In the genomic region with DNA sequence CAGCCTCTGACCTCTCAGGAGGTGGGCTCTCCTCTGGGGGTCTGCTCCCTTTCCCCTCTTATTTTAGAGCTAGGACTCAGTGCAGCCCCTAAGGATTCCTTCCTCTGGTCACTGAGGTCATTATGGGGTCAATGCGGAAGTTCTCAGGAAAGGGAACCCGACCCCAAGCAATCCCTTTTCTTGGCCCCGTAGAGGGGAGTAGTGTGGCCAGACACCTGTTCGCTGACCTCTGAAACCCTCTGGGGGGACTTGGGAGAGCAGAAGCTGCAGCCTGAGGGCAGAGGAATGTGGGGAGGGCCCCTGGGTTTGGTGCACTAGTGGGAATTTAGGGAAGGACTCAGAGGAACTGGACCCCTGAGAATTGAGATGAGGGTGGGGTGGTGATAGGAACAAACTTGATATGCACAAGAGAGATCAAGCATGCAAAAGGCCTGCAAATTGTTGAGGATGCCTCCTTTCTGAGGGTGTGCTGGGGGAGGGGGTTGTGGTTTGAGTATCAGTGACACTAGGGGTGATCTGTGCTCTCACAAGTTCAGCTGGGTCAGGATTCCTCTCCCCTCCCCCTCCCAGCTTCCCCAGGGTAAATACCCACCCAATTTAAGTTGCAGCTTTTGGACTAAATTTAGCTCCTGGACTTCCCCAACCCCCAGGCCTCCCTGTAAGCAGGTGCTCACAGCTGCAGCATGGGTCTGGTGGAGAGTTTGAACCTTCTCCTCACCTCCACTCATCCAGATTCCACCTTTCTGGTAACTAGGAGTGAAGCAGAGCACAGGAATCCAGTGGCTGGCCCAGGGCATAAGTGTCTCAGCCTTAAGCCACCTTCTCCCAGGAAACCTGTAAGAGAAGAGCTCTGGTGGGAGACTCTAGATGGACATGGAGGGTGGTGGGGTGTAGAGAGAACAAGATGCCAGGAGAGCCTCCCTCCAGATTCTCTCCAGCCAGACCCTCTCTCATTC, we compare ENCODE assay signal across 1 cellular context.
TF ChIP-seq lines count a peak whose summit lies in the region.

No MANE protein-coding gene starts in this region.

TF ChIP-seq in GM12878, 131 proteins besides CTCF, POLR2A, EP300 and RAD21 (continued from another document and continues in another):
- TF ChIP-seq TCF12 (IDR thresholded peaks at IDR 0.05; ENCODE audit: low read depth, low read length) (peak; percentile 100), MXI1 (IDR thresholded peaks at IDR 0.05; ENCODE audit: low read depth, low read length) (peak; percentile 83), SP1 (IDR thresholded peaks at IDR 0.05; ENCODE audit: low read depth, low read length) (peak; percentile 94), POU2F2 (IDR thresholded peaks at IDR 0.05; ENCODE audit: borderline replicate concordance, low read depth, low read length) (peak; percentile 95), ZBED1 (IDR thresholded peaks at IDR 0.05; ENCODE audit: borderline replicate concordance) (peak; percentile 97), RAD51 (IDR thresholded peaks at IDR 0.05) (0 out of 2 replicates have a peak, but pooled peaks have one; percentile 10), TCF3 (IDR thresholded peaks at IDR 0.05; ENCODE audit: borderline replicate concordance, insufficient read depth, low read depth, low read length) (peak; percentile 99), MEF2A (IDR thresholded peaks at IDR 0.05; ENCODE audit: insufficient read depth, low read depth, low read length) (peak; percentile 100), ZNF384 (IDR thresholded peaks at IDR 0.05; ENCODE audit: borderline replicate concordance, low read depth, low read length) (0 out of 2 replicates have a peak, but pooled peaks have one; percentile 10), YY1 (IDR thresholded peaks at IDR 0.05; ENCODE audit: low read depth, low read length) (peak; percentile 75), CBX3 (IDR thresholded peaks at IDR 0.05; ENCODE audit: borderline replicate concordance, low read depth) (no peak), SMARCA5 (IDR thresholded peaks at IDR 0.05) (peak; percentile 92), ATF7 (IDR thresholded peaks at IDR 0.05; ENCODE audit: low read depth) (peak; percentile 89), RB1 (IDR thresholded peaks at IDR 0.05; ENCODE audit: borderline replicate concordance) (peak; percentile 29; the same call in 1 of the 2 replicates), ZNF274 (IDR thresholded peaks at IDR 0.05; ENCODE audit: insufficient read depth, insufficient read length) (no peak), STAT3 (IDR thresholded peaks at IDR 0.05; ENCODE audit: low read depth, low read length) (peak; percentile 98), BHLHE40 (IDR thresholded peaks at IDR 0.05; ENCODE audit: borderline replicate concordance in 1 of 2, low read depth in 2 of 2, low read length in 1 of 2) (peak; percentile 88 to 92), FOS (IDR thresholded peaks at IDR 0.05; ENCODE audit: borderline replicate concordance, extremely low read depth, insufficient read length) (no peak), TARDBP (IDR thresholded peaks at IDR 0.05; ENCODE audit: borderline replicate concordance) (peak; percentile 84; the same call in 1 of the 2 replicates), POLR2AphosphoS5 (IDR thresholded peaks at IDR 0.05; ENCODE audit: low read length) (peak; percentile 55; the same call in 1 of the 2 replicates), RELA (IDR thresholded peaks at IDR 0.05; ENCODE audit: borderline replicate concordance, partially characterized antibody) (peak; percentile 98)
- TF ChIP-seq, protein P1, sequence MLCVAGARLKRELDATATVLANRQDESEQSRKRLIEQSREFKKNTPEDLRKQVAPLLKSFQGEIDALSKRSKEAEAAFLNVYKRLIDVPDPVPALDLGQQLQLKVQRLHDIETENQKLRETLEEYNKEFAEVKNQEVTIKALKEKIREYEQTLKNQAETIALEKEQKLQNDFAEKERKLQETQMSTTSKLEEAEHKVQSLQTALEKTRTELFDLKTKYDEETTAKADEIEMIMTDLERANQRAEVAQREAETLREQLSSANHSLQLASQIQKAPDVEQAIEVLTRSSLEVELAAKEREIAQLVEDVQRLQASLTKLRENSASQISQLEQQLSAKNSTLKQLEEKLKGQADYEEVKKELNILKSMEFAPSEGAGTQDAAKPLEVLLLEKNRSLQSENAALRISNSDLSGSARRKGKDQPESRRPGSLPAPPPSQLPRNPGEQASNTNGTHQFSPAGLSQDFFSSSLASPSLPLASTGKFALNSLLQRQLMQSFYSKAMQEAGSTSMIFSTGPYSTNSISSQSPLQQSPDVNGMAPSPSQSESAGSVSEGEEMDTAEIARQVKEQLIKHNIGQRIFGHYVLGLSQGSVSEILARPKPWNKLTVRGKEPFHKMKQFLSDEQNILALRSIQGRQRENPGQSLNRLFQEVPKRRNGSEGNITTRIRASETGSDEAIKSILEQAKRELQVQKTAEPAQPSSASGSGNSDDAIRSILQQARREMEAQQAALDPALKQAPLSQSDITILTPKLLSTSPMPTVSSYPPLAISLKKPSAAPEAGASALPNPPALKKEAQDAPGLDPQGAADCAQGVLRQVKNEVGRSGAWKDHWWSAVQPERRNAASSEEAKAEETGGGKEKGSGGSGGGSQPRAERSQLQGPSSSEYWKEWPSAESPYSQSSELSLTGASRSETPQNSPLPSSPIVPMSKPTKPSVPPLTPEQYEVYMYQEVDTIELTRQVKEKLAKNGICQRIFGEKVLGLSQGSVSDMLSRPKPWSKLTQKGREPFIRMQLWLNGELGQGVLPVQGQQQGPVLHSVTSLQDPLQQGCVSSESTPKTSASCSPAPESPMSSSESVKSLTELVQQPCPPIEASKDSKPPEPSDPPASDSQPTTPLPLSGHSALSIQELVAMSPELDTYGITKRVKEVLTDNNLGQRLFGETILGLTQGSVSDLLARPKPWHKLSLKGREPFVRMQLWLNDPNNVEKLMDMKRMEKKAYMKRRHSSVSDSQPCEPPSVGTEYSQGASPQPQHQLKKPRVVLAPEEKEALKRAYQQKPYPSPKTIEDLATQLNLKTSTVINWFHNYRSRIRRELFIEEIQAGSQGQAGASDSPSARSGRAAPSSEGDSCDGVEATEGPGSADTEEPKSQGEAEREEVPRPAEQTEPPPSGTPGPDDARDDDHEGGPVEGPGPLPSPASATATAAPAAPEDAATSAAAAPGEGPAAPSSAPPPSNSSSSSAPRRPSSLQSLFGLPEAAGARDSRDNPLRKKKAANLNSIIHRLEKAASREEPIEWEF (IDR thresholded peaks at IDR 0.05; ENCODE audit: insufficient replicate concordance, low read depth, low read length), result peak; percentile 73
- TF ChIP-seq, protein P2, sequence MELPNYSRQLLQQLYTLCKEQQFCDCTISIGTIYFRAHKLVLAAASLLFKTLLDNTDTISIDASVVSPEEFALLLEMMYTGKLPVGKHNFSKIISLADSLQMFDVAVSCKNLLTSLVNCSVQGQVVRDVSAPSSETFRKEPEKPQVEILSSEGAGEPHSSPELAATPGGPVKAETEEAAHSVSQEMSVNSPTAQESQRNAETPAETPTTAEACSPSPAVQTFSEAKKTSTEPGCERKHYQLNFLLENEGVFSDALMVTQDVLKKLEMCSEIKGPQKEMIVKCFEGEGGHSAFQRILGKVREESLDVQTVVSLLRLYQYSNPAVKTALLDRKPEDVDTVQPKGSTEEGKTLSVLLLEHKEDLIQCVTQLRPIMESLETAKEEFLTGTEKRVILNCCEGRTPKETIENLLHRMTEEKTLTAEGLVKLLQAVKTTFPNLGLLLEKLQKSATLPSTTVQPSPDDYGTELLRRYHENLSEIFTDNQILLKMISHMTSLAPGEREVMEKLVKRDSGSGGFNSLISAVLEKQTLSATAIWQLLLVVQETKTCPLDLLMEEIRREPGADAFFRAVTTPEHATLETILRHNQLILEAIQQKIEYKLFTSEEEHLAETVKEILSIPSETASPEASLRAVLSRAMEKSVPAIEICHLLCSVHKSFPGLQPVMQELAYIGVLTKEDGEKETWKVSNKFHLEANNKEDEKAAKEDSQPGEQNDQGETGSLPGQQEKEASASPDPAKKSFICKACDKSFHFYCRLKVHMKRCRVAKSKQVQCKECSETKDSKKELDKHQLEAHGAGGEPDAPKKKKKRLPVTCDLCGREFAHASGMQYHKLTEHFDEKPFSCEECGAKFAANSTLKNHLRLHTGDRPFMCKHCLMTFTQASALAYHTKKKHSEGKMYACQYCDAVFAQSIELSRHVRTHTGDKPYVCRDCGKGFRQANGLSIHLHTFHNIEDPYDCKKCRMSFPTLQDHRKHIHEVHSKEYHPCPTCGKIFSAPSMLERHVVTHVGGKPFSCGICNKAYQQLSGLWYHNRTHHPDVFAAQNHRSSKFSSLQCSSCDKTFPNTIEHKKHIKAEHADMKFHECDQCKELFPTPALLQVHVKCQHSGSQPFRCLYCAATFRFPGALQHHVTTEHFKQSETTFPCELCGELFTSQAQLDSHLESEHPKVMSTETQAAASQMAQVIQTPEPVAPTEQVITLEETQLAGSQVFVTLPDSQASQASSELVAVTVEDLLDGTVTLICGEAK (IDR thresholded peaks at IDR 0.05; ENCODE audit: borderline replicate concordance), result no peak
- TF ChIP-seq, protein P3, sequence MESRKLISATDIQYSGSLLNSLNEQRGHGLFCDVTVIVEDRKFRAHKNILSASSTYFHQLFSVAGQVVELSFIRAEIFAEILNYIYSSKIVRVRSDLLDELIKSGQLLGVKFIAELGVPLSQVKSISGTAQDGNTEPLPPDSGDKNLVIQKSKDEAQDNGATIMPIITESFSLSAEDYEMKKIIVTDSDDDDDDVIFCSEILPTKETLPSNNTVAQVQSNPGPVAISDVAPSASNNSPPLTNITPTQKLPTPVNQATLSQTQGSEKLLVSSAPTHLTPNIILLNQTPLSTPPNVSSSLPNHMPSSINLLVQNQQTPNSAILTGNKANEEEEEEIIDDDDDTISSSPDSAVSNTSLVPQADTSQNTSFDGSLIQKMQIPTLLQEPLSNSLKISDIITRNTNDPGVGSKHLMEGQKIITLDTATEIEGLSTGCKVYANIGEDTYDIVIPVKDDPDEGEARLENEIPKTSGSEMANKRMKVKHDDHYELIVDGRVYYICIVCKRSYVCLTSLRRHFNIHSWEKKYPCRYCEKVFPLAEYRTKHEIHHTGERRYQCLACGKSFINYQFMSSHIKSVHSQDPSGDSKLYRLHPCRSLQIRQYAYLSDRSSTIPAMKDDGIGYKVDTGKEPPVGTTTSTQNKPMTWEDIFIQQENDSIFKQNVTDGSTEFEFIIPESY (IDR thresholded peaks at IDR 0.05), result no peak
- TF ChIP-seq, protein P4, sequence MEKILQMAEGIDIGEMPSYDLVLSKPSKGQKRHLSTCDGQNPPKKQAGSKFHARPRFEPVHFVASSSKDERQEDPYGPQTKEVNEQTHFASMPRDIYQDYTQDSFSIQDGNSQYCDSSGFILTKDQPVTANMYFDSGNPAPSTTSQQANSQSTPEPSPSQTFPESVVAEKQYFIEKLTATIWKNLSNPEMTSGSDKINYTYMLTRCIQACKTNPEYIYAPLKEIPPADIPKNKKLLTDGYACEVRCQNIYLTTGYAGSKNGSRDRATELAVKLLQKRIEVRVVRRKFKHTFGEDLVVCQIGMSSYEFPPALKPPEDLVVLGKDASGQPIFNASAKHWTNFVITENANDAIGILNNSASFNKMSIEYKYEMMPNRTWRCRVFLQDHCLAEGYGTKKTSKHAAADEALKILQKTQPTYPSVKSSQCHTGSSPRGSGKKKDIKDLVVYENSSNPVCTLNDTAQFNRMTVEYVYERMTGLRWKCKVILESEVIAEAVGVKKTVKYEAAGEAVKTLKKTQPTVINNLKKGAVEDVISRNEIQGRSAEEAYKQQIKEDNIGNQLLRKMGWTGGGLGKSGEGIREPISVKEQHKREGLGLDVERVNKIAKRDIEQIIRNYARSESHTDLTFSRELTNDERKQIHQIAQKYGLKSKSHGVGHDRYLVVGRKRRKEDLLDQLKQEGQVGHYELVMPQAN (conservative IDR thresholded peaks at IDR 0.05), result peak; percentile 23; the same call in 1 of the 2 replicates
- TF ChIP-seq, protein P5, sequence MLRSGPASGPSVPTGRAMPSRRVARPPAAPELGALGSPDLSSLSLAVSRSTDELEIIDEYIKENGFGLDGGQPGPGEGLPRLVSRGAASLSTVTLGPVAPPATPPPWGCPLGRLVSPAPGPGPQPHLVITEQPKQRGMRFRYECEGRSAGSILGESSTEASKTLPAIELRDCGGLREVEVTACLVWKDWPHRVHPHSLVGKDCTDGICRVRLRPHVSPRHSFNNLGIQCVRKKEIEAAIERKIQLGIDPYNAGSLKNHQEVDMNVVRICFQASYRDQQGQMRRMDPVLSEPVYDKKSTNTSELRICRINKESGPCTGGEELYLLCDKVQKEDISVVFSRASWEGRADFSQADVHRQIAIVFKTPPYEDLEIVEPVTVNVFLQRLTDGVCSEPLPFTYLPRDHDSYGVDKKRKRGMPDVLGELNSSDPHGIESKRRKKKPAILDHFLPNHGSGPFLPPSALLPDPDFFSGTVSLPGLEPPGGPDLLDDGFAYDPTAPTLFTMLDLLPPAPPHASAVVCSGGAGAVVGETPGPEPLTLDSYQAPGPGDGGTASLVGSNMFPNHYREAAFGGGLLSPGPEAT (IDR thresholded peaks at IDR 0.05; ENCODE audit: low read depth), result peak; percentile 11; the same call in 1 of the 2 replicates
- TF ChIP-seq, protein P6, sequence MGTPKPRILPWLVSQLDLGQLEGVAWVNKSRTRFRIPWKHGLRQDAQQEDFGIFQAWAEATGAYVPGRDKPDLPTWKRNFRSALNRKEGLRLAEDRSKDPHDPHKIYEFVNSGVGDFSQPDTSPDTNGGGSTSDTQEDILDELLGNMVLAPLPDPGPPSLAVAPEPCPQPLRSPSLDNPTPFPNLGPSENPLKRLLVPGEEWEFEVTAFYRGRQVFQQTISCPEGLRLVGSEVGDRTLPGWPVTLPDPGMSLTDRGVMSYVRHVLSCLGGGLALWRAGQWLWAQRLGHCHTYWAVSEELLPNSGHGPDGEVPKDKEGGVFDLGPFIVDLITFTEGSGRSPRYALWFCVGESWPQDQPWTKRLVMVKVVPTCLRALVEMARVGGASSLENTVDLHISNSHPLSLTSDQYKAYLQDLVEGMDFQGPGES (IDR thresholded peaks at IDR 0.05), result no peak
- TF ChIP-seq, protein P7, sequence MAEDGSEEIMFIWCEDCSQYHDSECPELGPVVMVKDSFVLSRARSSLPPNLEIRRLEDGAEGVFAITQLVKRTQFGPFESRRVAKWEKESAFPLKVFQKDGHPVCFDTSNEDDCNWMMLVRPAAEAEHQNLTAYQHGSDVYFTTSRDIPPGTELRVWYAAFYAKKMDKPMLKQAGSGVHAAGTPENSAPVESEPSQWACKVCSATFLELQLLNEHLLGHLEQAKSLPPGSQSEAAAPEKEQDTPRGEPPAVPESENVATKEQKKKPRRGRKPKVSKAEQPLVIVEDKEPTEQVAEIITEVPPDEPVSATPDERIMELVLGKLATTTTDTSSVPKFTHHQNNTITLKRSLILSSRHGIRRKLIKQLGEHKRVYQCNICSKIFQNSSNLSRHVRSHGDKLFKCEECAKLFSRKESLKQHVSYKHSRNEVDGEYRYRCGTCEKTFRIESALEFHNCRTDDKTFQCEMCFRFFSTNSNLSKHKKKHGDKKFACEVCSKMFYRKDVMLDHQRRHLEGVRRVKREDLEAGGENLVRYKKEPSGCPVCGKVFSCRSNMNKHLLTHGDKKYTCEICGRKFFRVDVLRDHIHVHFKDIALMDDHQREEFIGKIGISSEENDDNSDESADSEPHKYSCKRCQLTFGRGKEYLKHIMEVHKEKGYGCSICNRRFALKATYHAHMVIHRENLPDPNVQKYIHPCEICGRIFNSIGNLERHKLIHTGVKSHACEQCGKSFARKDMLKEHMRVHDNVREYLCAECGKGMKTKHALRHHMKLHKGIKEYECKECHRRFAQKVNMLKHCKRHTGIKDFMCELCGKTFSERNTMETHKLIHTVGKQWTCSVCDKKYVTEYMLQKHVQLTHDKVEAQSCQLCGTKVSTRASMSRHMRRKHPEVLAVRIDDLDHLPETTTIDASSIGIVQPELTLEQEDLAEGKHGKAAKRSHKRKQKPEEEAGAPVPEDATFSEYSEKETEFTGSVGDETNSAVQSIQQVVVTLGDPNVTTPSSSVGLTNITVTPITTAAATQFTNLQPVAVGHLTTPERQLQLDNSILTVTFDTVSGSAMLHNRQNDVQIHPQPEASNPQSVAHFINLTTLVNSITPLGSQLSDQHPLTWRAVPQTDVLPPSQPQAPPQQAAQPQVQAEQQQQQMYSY (CRISPR knock-in tag; IDR thresholded peaks at IDR 0.05), result no peak
- TF ChIP-seq, protein P8, sequence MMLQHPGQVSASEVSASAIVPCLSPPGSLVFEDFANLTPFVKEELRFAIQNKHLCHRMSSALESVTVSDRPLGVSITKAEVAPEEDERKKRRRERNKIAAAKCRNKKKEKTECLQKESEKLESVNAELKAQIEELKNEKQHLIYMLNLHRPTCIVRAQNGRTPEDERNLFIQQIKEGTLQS (IDR thresholded peaks at IDR 0.05; ENCODE audit: borderline replicate concordance, extremely low read depth, low read depth, low read length), result no peak
